ENCODE assay signal across 18 cellular contexts in genomic region chr3:56748663-56749231, GRCh38. TPM values are rescaled to one million over a fixed set of nuclear protein-coding genes. Genes with fewer than 3 reads are reported as not detected.
DNase-seq lines count a peak whose midpoint lies in the region; ATAC-seq and TF ChIP-seq lines count a peak whose summit lies in the region.
"Had no signal": no experiment of that assay in that cellular context is flagged by ENCODE, and none has a peak within 500 bp of the region (broad histone marks: within the 10 kb centered on the region; RNA-seq: fewer than 3 reads in every experiment).

No MANE protein-coding gene starts in this region.

- no peaks in the 10 kb centered on the region for H3K9me3 Mint-ChIP-seq in endodermal cell

- no peaks in the 10 kb centered on the region for H3K27me3 Mint-ChIP-seq in endodermal cell (ENCODE audit: insufficient read depth)
- H3K27me3 Mint-ChIP-seq: activated CD4-positive, alpha-beta memory T cell treated with anti-CD3 and anti-CD28 coated beads, Interleukin-2, amount 10 ng/mL, durations not matched to agents 7 days and 5 days had no signal

- intact Hi-C loops in lower lobe of right lung (cut with DNase I), result no loop called here

- DNase-seq in RPMI7951 (ENCODE audit: low read depth) (peak; percentile 30), endodermal cell (no peak), lower lobe of right lung (no peak), NCI-H1105 treated with DMSO at 0.1 percent for 48 hours (lab: John Stamatoyannopoulos, UW) (no peak), NCI-H226 (no peak)
- DNase-seq: activated CD4-positive, alpha-beta memory T cell treated with anti-CD3 and anti-CD28 coated beads, Interleukin-2, amount 10 ng/mL, durations not matched to agents 7 days and 5 days; midbrain; NCI-H187; NCI-H510A; nucleus accumbens; stimulated activated CD4-positive, alpha-beta T cell treated with anti-CD3 and anti-CD28 coated beads, Interleukin-4, amount 100 ng/mL, for 1 hour; stimulated activated CD8-positive, alpha-beta memory T cell treated with anti-CD3 and anti-CD28 coated beads, Interleukin-4, amount 100 ng/mL, for 48 hours; thyroid gland had no signal

- H3K4me1 Mint-ChIP-seq in endodermal cell, result peaks cover 2% of the 10 kb centered on the region

- no peaks in the 10 kb centered on the region for H3K4me1 ChIP-seq in endodermal cell (ENCODE audit: control insufficient read depth, insufficient read depth, low read length)
- peaks cover 37% of the 10 kb centered on the region for H3K4me1 ChIP-seq in lower lobe of right lung
- H3K4me1 ChIP-seq in subcutaneous abdominal adipose tissue (ENCODE audit: control insufficient read depth in 5 of 5, insufficient read depth in 5 of 5, low read length in 5 of 5), result peaks cover 0 to 15% (median 0%) of the 10 kb centered on the region in 5 donors

- ATAC-seq in lower lobe of right lung (peak in 1 of 2 donors; percentile 28), GM18519 (IDR thresholded peaks at IDR 0.05; ENCODE audit: low FRiP score, unreplicated experiment) (no peak), HG03442 (IDR thresholded peaks at IDR 0.05; ENCODE audit: unreplicated experiment) (no peak)
- ATAC-seq: HCT116, SK-N-SH treated with all-trans-retinoic acid at 6 μM for 48 hours had no signal

- no peak overlapping the region for H3K9ac ChIP-seq in endodermal cell (ENCODE audit: extremely low read depth, low read length, poor library complexity, severe bottlenecking)
- peak overlapping the region in 1 of 5 donors; percentile 35 for H3K9ac ChIP-seq in subcutaneous abdominal adipose tissue (ENCODE audit: low read length in 5 of 5)

- H3K27me3 ChIP-seq in endodermal cell (ENCODE audit: control insufficient read depth, insufficient read depth, low read length, poor library complexity, severe bottlenecking), result no peaks in the 10 kb centered on the region
- H3K27me3 ChIP-seq in lower lobe of right lung (ENCODE audit: low read depth), result no peaks in the 10 kb centered on the region
- H3K27me3 ChIP-seq in subcutaneous abdominal adipose tissue (ENCODE audit: control insufficient read depth in 5 of 5, insufficient read depth in 4 of 5, low read length in 5 of 5), result no peaks in the 10 kb centered on the region
- H3K27me3 ChIP-seq: thyroid gland had no signal

- H3K27ac ChIP-seq in endodermal cell (ENCODE audit: low read depth, low read length) (peak overlapping the region; percentile 44), lower lobe of right lung (peak overlapping the region; percentile 16), subcutaneous abdominal adipose tissue (ENCODE audit: low read depth, low read length) (peak overlapping the region; percentile 74)

- no peak for TF ChIP-seq CTCF in endodermal cell (conservative IDR thresholded peaks at IDR 0.05)
- TF ChIP-seq CTCF in lower lobe of right lung (IDR thresholded peaks at IDR 0.05), result no peak

- H3K27ac Mint-ChIP-seq in endodermal cell, result no peak overlapping the region
- H3K27ac Mint-ChIP-seq: activated CD4-positive, alpha-beta memory T cell treated with anti-CD3 and anti-CD28 coated beads, Interleukin-2, amount 10 ng/mL, durations not matched to agents 7 days and 5 days had no signal

- H3K36me3 Mint-ChIP-seq in endodermal cell (ENCODE audit: low read depth), result peaks cover 41% of the 10 kb centered on the region

- H3K36me3 ChIP-seq in endodermal cell (ENCODE audit: control insufficient read depth, insufficient read depth, low read length) (peaks cover 46% of the 10 kb centered on the region), lower lobe of right lung (peaks cover 77% of the 10 kb centered on the region), subcutaneous abdominal adipose tissue (ENCODE audit: control insufficient read depth in 5 of 5, insufficient read depth in 5 of 5, low read length in 5 of 5) (peaks cover 6 to 35% (median 19%) of the 10 kb centered on the region in 5 donors)

- WGBS in endodermal cell (ENCODE audit: insufficient coverage in 1 of 2, insufficient read length in 1 of 2), 2 experiments, result 87 to 90% methylated on average over 6 to 8 of the region's 8 CpGs

- H3K9me3 ChIP-seq in endodermal cell (ENCODE audit: control insufficient read depth, low read length), result peaks cover 16% of the 10 kb centered on the region
- no peaks in the 10 kb centered on the region for H3K9me3 ChIP-seq in lower lobe of right lung
- H3K9me3 ChIP-seq in subcutaneous abdominal adipose tissue (ENCODE audit: control insufficient read depth in 5 of 5, low read length in 5 of 5), result no peaks in the 10 kb centered on the region
- H3K9me3 ChIP-seq: thyroid gland had no signal

- H3K4me3 Mint-ChIP-seq in endodermal cell, result no peak overlapping the region
- H3K4me3 Mint-ChIP-seq: activated CD4-positive, alpha-beta memory T cell treated with anti-CD3 and anti-CD28 coated beads, Interleukin-2, amount 10 ng/mL, durations not matched to agents 7 days and 5 days had no signal

- H3K4me3 ChIP-seq in endodermal cell (ENCODE audit: low read length) (no peak overlapping the region), lower lobe of right lung (no peak overlapping the region), subcutaneous abdominal adipose tissue (ENCODE audit: low read depth in 1 of 5, low read length in 5 of 5) (no peak overlapping the region)
- H3K4me3 ChIP-seq: thyroid gland had no signal

RNA-seq across cellular contexts. Expression of gene ARHGEF3, which starts 53.0 kb away (rescaled TPM):
- total RNA-seq in RPMI7951 (2014; rRNA removed; shearing (Covaris generic)), result 9.8 and 14.5 TPM in 2 replicates
- 10 to 100 TPM; 12.7 to 14.1 TPM for total RNA-seq in endodermal cell
- polyA plus RNA-seq in endodermal cell (2013, experiment 1 of 2), result 5.8 TPM
- polyA plus RNA-seq in endodermal cell (2013, experiment 2 of 2), result 5.6 TPM
- 48.0 TPM for total RNA-seq in lower lobe of right lung

Comparison
In these comparisons a context has a peak if more than half of its experiments do, and no peak if none do; other contexts are left out.
1. H3K27ac ChIP-seq: peak in every context shown above with its lines; median percentile 74 in subcutaneous abdominal adipose tissue; 44 in endodermal cell; 16 in lower lobe of right lung.